In genomic region chr15:67124111-67124510, GRCh38 we compare ENCODE assay signal across 8 cellular contexts. TPM values are rescaled to one million over a fixed set of nuclear protein-coding genes. Genes with fewer than 3 reads are reported as not detected.
DNase-seq lines count a peak whose midpoint lies in the region; ATAC-seq and TF ChIP-seq lines count a peak whose summit lies in the region.

No MANE protein-coding gene starts in this region.

- H3K36me3 ChIP-seq in ACC112 (ENCODE audit: insufficient read depth, low read length), result no peaks in the 10 kb centered on the region
- H3K36me3 ChIP-seq in brain microvascular endothelial cell (replicated peaks), result peaks cover 34% of the 10 kb centered on the region

- peak overlapping the region; percentile 13; the same call in 1 of the 2 replicates for H3K4me3 Mint-ChIP-seq in HFFc6
- H3K4me3 Mint-ChIP-seq in nephron, result no peak overlapping the region

- H3K4me1 ChIP-seq in ACC112 (ENCODE audit: control insufficient read depth, insufficient read depth, low read length, unreplicated experiment), result peaks cover 92% of the 10 kb centered on the region

- H3K27me3 Mint-ChIP-seq in HFFc6 (ENCODE audit: insufficient read depth) (peaks cover 17% of the 10 kb centered on the region), nephron (ENCODE audit: low read depth) (peaks cover 8% of the 10 kb centered on the region)

- H3K4me3 ChIP-seq in ACC112 (ENCODE audit: low read depth, low read length), result no peak overlapping the region
- no peak overlapping the region for H3K4me3 ChIP-seq in brain microvascular endothelial cell (ENCODE audit: low read depth, low read length)

- peak overlapping the region; percentile 100 for H3K27ac ChIP-seq in ACC112 (ENCODE audit: low read depth, low read length)
- peak overlapping the region; percentile 100 for H3K27ac ChIP-seq in brain microvascular endothelial cell

- H3K27ac Mint-ChIP-seq in HFFc6 (peak overlapping the region; percentile 95), nephron (peak overlapping the region; percentile 88 to 98 (median 90))

- TF ChIP-seq CTCF in HFFc6 (IDR thresholded peaks at IDR 0.05) (no peak), brain microvascular endothelial cell (IDR thresholded peaks at IDR 0.05; ENCODE audit: low read depth, low read length, missing control alignments) (no peak), nephron (IDR thresholded peaks at IDR 0.05; ENCODE audit: unreplicated experiment in 3 of 3) (no peak), GM20000 (IDR thresholded peaks at IDR 0.05; ENCODE audit: extremely low read depth, missing control alignments) (no peak)

- no peaks in the 10 kb centered on the region for H3K9me3 Mint-ChIP-seq in HFFc6
- H3K9me3 Mint-ChIP-seq in nephron, result no peaks in the 10 kb centered on the region

- peaks cover 41% of the 10 kb centered on the region for H3K36me3 Mint-ChIP-seq in HFFc6 (ENCODE audit: low read depth)
- H3K36me3 Mint-ChIP-seq in nephron (ENCODE audit: low read depth), result peaks cover 5% of the 10 kb centered on the region

- H2AFZ ChIP-seq in ACC112 (ENCODE audit: low read length, unreplicated experiment), result no peak overlapping the region

- peaks cover 94% of the 10 kb centered on the region for H3K4me1 Mint-ChIP-seq in HFFc6 (ENCODE audit: low read depth)
- H3K4me1 Mint-ChIP-seq in nephron, result peaks cover 86% of the 10 kb centered on the region

- H3K27me3 ChIP-seq in ACC112 (ENCODE audit: insufficient read depth, low read length) (no peaks in the 10 kb centered on the region), brain microvascular endothelial cell (replicated peaks) (no peaks in the 10 kb centered on the region)

- DNase-seq in HFFc6 (no peak), brain microvascular endothelial cell (no peak), GM20000 (ENCODE audit: low spot score) (no peak), NCI-H1048 (lab: John Stamatoyannopoulos, UW) (no peak), NCI-H2029 treated with DMSO at 0.1 percent for 48 hours (lab: John Stamatoyannopoulos, UW) (no peak)

- peaks cover 74% of the 10 kb centered on the region for H3K79me2 ChIP-seq in ACC112 (ENCODE audit: control insufficient read depth, insufficient read depth, low read length, unreplicated experiment)

- ATAC-seq in HG03159 (IDR thresholded peaks at IDR 0.05; ENCODE audit: unreplicated experiment), result no peak

- in situ Hi-C loops in brain microvascular endothelial cell (cut with HindIII; ENCODE audit: low pct_ligation_motif_present, low sequenced_read_pairs), result no loop called here

RNA-seq across cellular contexts. Expression of gene SMAD3, which starts 58.7 kb away (rescaled TPM):
- 100 to 1,000 TPM in 4 of 6 experiments, 10 to 100 TPM in 2; 54.3 to 132 (median 118) TPM for total RNA-seq in HFFc6 (2021; fragmentation: NEBNext Ultra II Directional; extraction: Animal tissue kit (Norgen Biotek cat#: 25700))
